In the genomic region with DNA sequence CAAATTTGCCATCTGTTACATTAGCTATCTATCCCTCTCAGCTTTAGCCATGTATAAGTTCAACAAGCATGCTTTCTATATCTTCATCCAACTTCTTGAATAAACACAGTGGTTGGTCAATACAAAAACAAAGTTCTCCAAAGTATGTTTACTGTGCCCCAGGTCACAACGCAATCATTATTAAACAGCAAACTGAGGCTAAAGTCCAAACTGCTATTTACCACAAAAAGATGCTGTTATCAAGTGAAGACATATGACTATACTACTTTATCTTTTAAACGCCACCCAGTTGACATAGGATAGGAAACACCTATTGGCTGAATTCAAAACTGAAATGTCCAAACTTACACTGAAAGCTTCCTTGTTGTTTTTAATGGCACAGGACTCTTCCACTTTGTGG, we compare ENCODE assay signal across 1 cellular context.
TF ChIP-seq lines count a peak whose summit lies in the region.

No MANE protein-coding gene starts in this region.

TF ChIP-seq in HepG2, 621 proteins besides CTCF, POLR2A, EP300 and RAD21 (continued from another document and continues in another):
- TF ChIP-seq ZBTB43 (CRISPR knock-in tag; conservative IDR thresholded peaks at IDR 0.05) (no peak), SAP130 (CRISPR knock-in tag; IDR thresholded peaks at IDR 0.05; ENCODE audit: low read depth) (peak; percentile 87), REPIN1 (CRISPR knock-in tag; IDR thresholded peaks at IDR 0.05; ENCODE audit: borderline replicate concordance, low read depth) (0 out of 2 replicates have a peak, but pooled peaks have one; percentile 50), HNRNPH1 (optimal IDR thresholded peaks at IDR 0.05; ENCODE audit: low read depth, low read length) (no peak), GZF1 (CRISPR knock-in tag; IDR thresholded peaks at IDR 0.05) (no peak), ZNF383 (CRISPR knock-in tag; IDR thresholded peaks at IDR 0.05; ENCODE audit: borderline replicate concordance) (no peak), BRCA1 (CRISPR knock-in tag; IDR thresholded peaks at IDR 0.05) (no peak), SOX5 (CRISPR knock-in tag; IDR thresholded peaks at IDR 0.05; ENCODE audit: borderline replicate concordance) (peak; percentile 93), YEATS4 (CRISPR knock-in tag; IDR thresholded peaks at IDR 0.05; ENCODE audit: borderline replicate concordance) (peak; percentile 23; the same call in 1 of the 2 replicates), ZBTB33 (CRISPR knock-in tag; IDR thresholded peaks at IDR 0.05) (no peak), SP4 (CRISPR knock-in tag; IDR thresholded peaks at IDR 0.05) (no peak), ZNF430 (CRISPR knock-in tag; IDR thresholded peaks at IDR 0.05) (no peak), GATA4 (IDR thresholded peaks at IDR 0.05; ENCODE audit: borderline replicate concordance, low read depth) (peak; percentile 62; the same call in 1 of the 2 replicates), ZSCAN9 (CRISPR knock-in tag; IDR thresholded peaks at IDR 0.05; ENCODE audit: borderline replicate concordance) (no peak; the same call in 1 of the 2 replicates), WIZ (CRISPR knock-in tag; IDR thresholded peaks at IDR 0.05) (no peak), RBFOX2 (IDR thresholded peaks at IDR 0.05; ENCODE audit: low read depth, low read length) (no peak), MATR3 (CRISPR knock-in tag; IDR thresholded peaks at IDR 0.05) (no peak), TSC22D2 (CRISPR knock-in tag; IDR thresholded peaks at IDR 0.05; ENCODE audit: borderline replicate concordance) (no peak), EED (CRISPR knock-in tag; IDR thresholded peaks at IDR 0.05) (no peak), BORCS8-MEF2B (CRISPR knock-in tag; IDR thresholded peaks at IDR 0.05) (no peak), NFKBIZ (CRISPR knock-in tag; IDR thresholded peaks at IDR 0.05) (peak; percentile 33; the same call in 1 of the 2 replicates), HMG20A (CRISPR knock-in tag; IDR thresholded peaks at IDR 0.05; ENCODE audit: borderline replicate concordance) (peak; percentile 91), THAP11 (CRISPR knock-in tag; IDR thresholded peaks at IDR 0.05) (peak; percentile 87), YY1 (IDR thresholded peaks at IDR 0.05; ENCODE audit: insufficient read depth, insufficient replicate concordance, low read depth, low read length) (no peak), ZBTB4 (CRISPR knock-in tag; IDR thresholded peaks at IDR 0.05; ENCODE audit: borderline replicate concordance) (no peak), KDM5B (CRISPR knock-in tag; IDR thresholded peaks at IDR 0.05; ENCODE audit: borderline replicate concordance) (no peak), ATF7 (IDR thresholded peaks at IDR 0.05) (no peak), ATF7 (CRISPR knock-in tag; IDR thresholded peaks at IDR 0.05) (no peak), SP1 (IDR thresholded peaks at IDR 0.05) (no peak), SP1 (CRISPR knock-in tag; IDR thresholded peaks at IDR 0.05) (no peak), SIX4 (CRISPR knock-in tag; IDR thresholded peaks at IDR 0.05) (peak; percentile 73; the same call in 1 of the 2 replicates), ZNF232 (CRISPR knock-in tag; IDR thresholded peaks at IDR 0.05; ENCODE audit: borderline replicate concordance) (no peak), HMGA1 (CRISPR knock-in tag; conservative IDR thresholded peaks at IDR 0.05) (no peak), ZBED4 (CRISPR knock-in tag; IDR thresholded peaks at IDR 0.05; ENCODE audit: borderline replicate concordance) (peak; percentile 54; the same call in 1 of the 2 replicates), ZNF615 (CRISPR knock-in tag; IDR thresholded peaks at IDR 0.05; ENCODE audit: borderline replicate concordance) (no peak), ZNF567 (CRISPR knock-in tag; IDR thresholded peaks at IDR 0.05; ENCODE audit: borderline replicate concordance) (no peak), ZBTB8A (CRISPR knock-in tag; IDR thresholded peaks at IDR 0.05; ENCODE audit: borderline replicate concordance, low read depth) (no peak), HMG20B (CRISPR knock-in tag; conservative IDR thresholded peaks at IDR 0.05) (no peak; the same call in 1 of the 2 replicates), MTA3 (CRISPR knock-in tag; IDR thresholded peaks at IDR 0.05) (no peak), HIVEP1 (CRISPR knock-in tag; IDR thresholded peaks at IDR 0.05) (no peak), MIER3 (CRISPR knock-in tag; IDR thresholded peaks at IDR 0.05; ENCODE audit: borderline replicate concordance) (peak; percentile 87; the same call in 1 of the 2 replicates), PAWR (CRISPR knock-in tag; IDR thresholded peaks at IDR 0.05; ENCODE audit: borderline replicate concordance) (no peak), SMAD9 (CRISPR knock-in tag; IDR thresholded peaks at IDR 0.05) (no peak), SNAPC2 (CRISPR knock-in tag; IDR thresholded peaks at IDR 0.05) (peak; percentile 73; the same call in 1 of the 2 replicates), JDP2 (CRISPR knock-in tag; IDR thresholded peaks at IDR 0.05; ENCODE audit: borderline replicate concordance) (no peak), ZC3H13 (CRISPR knock-in tag; IDR thresholded peaks at IDR 0.05) (no peak), ZNF83 (CRISPR knock-in tag; IDR thresholded peaks at IDR 0.05; ENCODE audit: borderline replicate concordance) (no peak)
- TF ChIP-seq, protein P1, sequence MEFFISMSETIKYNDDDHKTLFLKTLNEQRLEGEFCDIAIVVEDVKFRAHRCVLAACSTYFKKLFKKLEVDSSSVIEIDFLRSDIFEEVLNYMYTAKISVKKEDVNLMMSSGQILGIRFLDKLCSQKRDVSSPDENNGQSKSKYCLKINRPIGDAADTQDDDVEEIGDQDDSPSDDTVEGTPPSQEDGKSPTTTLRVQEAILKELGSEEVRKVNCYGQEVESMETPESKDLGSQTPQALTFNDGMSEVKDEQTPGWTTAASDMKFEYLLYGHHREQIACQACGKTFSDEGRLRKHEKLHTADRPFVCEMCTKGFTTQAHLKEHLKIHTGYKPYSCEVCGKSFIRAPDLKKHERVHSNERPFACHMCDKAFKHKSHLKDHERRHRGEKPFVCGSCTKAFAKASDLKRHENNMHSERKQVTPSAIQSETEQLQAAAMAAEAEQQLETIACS (CRISPR knock-in tag; IDR thresholded peaks at IDR 0.05) = no peak
- TF ChIP-seq, protein P2, sequence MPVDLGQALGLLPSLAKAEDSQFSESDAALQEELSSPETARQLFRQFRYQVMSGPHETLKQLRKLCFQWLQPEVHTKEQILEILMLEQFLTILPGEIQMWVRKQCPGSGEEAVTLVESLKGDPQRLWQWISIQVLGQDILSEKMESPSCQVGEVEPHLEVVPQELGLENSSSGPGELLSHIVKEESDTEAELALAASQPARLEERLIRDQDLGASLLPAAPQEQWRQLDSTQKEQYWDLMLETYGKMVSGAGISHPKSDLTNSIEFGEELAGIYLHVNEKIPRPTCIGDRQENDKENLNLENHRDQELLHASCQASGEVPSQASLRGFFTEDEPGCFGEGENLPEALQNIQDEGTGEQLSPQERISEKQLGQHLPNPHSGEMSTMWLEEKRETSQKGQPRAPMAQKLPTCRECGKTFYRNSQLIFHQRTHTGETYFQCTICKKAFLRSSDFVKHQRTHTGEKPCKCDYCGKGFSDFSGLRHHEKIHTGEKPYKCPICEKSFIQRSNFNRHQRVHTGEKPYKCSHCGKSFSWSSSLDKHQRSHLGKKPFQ (CRISPR knock-in tag; IDR thresholded peaks at IDR 0.05; ENCODE audit: insufficient replicate concordance) = peak; percentile 50
- TF ChIP-seq, protein P3, sequence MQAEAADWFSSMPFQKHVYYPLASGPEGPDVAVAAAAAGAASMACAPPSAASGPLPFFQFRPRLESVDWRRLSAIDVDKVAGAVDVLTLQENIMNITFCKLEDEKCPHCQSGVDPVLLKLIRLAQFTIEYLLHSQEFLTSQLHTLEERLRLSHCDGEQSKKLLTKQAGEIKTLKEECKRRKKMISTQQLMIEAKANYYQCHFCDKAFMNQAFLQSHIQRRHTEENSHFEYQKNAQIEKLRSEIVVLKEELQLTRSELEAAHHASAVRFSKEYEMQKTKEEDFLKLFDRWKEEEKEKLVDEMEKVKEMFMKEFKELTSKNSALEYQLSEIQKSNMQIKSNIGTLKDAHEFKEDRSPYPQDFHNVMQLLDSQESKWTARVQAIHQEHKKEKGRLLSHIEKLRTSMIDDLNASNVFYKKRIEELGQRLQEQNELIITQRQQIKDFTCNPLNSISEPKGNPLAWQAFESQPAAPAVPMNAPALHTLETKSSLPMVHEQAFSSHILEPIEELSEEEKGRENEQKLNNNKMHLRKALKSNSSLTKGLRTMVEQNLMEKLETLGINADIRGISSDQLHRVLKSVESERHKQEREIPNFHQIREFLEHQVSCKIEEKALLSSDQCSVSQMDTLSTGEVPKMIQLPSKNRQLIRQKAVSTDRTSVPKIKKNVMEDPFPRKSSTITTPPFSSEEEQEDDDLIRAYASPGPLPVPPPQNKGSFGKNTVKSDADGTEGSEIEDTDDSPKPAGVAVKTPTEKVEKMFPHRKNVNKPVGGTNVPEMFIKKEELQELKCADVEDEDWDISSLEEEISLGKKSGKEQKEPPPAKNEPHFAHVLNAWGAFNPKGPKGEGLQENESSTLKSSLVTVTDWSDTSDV (CRISPR knock-in tag; IDR thresholded peaks at IDR 0.05) = no peak
- TF ChIP-seq, protein P4, sequence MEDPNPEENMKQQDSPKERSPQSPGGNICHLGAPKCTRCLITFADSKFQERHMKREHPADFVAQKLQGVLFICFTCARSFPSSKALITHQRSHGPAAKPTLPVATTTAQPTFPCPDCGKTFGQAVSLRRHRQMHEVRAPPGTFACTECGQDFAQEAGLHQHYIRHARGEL (CRISPR knock-in tag; IDR thresholded peaks at IDR 0.05) = no peak
